19 cellular contexts compared by ENCODE assay signal in the genomic region with DNA sequence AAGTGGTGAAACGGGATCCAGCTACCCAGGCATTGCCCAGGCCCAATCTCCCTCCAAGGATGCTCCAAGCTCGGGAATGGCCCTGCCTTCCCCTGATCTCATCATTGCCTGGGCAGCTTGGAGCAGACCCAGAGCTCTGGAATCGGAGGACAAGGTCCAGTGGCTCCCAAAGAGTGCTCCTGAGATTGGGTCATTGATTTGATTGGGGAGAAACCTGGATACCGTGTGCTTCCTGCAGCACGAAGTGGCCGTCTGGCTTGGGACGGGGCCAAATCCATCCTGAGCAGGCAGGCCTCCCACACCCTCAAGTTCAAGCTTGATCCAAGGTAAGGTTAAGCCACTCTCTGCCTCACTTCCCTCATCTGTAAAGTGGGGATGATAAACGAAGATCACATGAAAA.
"Had no signal": no experiment of that assay in that cellular context is flagged by ENCODE, and none has a peak within 500 bp of the region (broad histone marks: within the 10 kb centered on the region; RNA-seq: fewer than 3 reads in every experiment).

No MANE protein-coding gene starts in this region.

- H3K9me3 Mint-ChIP-seq: effector memory CD8-positive, alpha-beta T cell; naive thymus-derived CD4-positive, alpha-beta T cell; nephron; neural progenitor cell; stimulated activated memory B cell treated with anti-CD40 and anti-IgM and Interleukin-4, amounts not matched to agents 10 μg/mL and 1 μg/mL and 100 μg/mL, for 72 hours had no signal

- H3K36me3 ChIP-seq: neural progenitor cell, prostate gland, sigmoid colon, tibial nerve, upper lobe of left lung, uterus had no signal

- H3K9me3 ChIP-seq: prostate gland, sigmoid colon, testis, tibial nerve, upper lobe of left lung, uterus had no signal

- H3K27ac ChIP-seq: neural progenitor cell, prostate gland, sigmoid colon, testis, tibial nerve, upper lobe of left lung, uterus had no signal

- ATAC-seq: effector memory CD8-positive, alpha-beta T cell; naive thymus-derived CD4-positive, alpha-beta T cell; right cardiac atrium; stimulated activated memory B cell treated with anti-CD40 and anti-IgM and Interleukin-4, amounts not matched to agents 10 μg/mL and 1 μg/mL and 100 μg/mL, for 72 hours had no signal

- H3K27me3 ChIP-seq: neural progenitor cell, sigmoid colon, testis, tibial nerve, upper lobe of left lung, uterus had no signal

- H3K4me1 Mint-ChIP-seq: naive thymus-derived CD4-positive, alpha-beta T cell; stimulated activated memory B cell treated with anti-CD40 and anti-IgM and Interleukin-4, amounts not matched to agents 10 μg/mL and 1 μg/mL and 100 μg/mL, for 72 hours had no signal

- H3K4me1 ChIP-seq: prostate gland, sigmoid colon, testis, tibial nerve, upper lobe of left lung, uterus had no signal

- H2AFZ ChIP-seq: neural progenitor cell had no signal

- H3K4me3 Mint-ChIP-seq: effector memory CD8-positive, alpha-beta T cell; naive thymus-derived CD4-positive, alpha-beta T cell; nephron; neural progenitor cell; stimulated activated memory B cell treated with anti-CD40 and anti-IgM and Interleukin-4, amounts not matched to agents 10 μg/mL and 1 μg/mL and 100 μg/mL, for 72 hours had no signal

- H3K9ac ChIP-seq: neural progenitor cell had no signal

- H3K4me3 ChIP-seq: neural progenitor cell, prostate gland, sigmoid colon, testis, tibial nerve, upper lobe of left lung, uterus had no signal

- DNase-seq: cortex of kidney; effector memory CD8-positive, alpha-beta T cell; hypothalamus; mesenchymal stem cell; midbrain; naive thymus-derived CD4-positive, alpha-beta T cell; nucleus accumbens; right cardiac atrium; stimulated activated CD4-positive, alpha-beta T cell treated with anti-CD3 and anti-CD28 coated beads, Interleukin-4, amount 100 ng/mL, for 4 hours; stimulated activated naive CD8-positive, alpha-beta T cell treated with anti-CD3 and anti-CD28 coated beads, Interleukin-15, Interleukin-2, amounts not matched to agents 100 U/mL and 50 U/mL, for 24 hours; testis; uterus had no signal

- H3K4me2 ChIP-seq: neural progenitor cell had no signal

- H3K27me3 Mint-ChIP-seq: naive thymus-derived CD4-positive, alpha-beta T cell; stimulated activated memory B cell treated with anti-CD40 and anti-IgM and Interleukin-4, amounts not matched to agents 10 μg/mL and 1 μg/mL and 100 μg/mL, for 72 hours had no signal

- H3K27ac Mint-ChIP-seq: effector memory CD8-positive, alpha-beta T cell; naive thymus-derived CD4-positive, alpha-beta T cell; nephron; neural progenitor cell; stimulated activated memory B cell treated with anti-CD40 and anti-IgM and Interleukin-4, amounts not matched to agents 10 μg/mL and 1 μg/mL and 100 μg/mL, for 72 hours had no signal

- H3K36me3 Mint-ChIP-seq: naive thymus-derived CD4-positive, alpha-beta T cell; neural progenitor cell; stimulated activated memory B cell treated with anti-CD40 and anti-IgM and Interleukin-4, amounts not matched to agents 10 μg/mL and 1 μg/mL and 100 μg/mL, for 72 hours had no signal
